1 cellular context compared by ENCODE assay signal in the genomic region with DNA sequence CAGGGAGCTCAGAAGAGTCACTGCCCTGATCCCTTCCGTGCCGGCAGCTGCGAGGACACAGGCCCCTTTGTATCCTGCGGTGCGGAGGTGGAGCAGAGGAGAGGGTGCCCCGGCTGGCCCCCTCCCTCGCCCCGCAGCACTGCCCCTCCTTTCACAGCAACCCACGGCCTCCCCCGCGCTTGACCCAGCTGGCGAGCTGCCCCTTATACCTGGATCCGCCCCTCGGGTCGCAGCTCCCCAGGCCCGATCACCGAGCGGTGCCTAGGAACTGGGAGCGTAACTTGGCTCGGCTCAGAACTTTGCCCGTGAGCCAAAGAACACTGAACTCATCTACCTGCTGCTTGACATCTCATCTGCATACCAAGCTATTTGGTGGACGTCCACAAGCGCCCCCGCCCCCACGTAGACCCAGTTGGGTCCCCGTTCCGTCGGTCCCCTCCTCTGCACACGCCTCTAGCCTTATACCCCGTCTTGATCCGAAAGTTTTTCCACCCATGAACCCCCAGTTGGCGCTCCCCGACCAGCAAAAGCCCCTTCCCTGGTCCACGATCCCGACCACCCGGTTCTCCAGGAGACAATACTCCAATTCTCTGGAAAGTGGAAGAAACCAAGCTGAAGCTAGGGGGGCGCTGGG.
TF ChIP-seq lines count a peak whose summit lies in the region.

No MANE protein-coding gene starts in this region.

TF ChIP-seq in GM12878, 131 proteins besides CTCF, POLR2A, EP300 and RAD21 (continues in another document):
- TF ChIP-seq ZNF217 (IDR thresholded peaks at IDR 0.05) (no peak), POLR2AphosphoS5 (IDR thresholded peaks at IDR 0.05; ENCODE audit: low read length) (peak; percentile 12; the same call in 1 of the 2 replicates), BACH1 (IDR thresholded peaks at IDR 0.05; ENCODE audit: borderline replicate concordance) (no peak), HCFC1 (IDR thresholded peaks at IDR 0.05; ENCODE audit: low read length) (no peak), HDAC2 (IDR thresholded peaks at IDR 0.05) (no peak), POLR2AphosphoS2 (IDR thresholded peaks at IDR 0.05; ENCODE audit: low read depth, low read length) (peak; percentile 10; the same call in 1 of the 2 replicates), SIN3A (IDR thresholded peaks at IDR 0.05; ENCODE audit: low read depth, low read length) (peak; percentile 74), CBX3 (IDR thresholded peaks at IDR 0.05; ENCODE audit: borderline replicate concordance, low read depth) (no peak), PAX5 (IDR thresholded peaks at IDR 0.05; ENCODE audit: borderline replicate concordance, low read depth, low read length) (no peak), CHD2 (IDR thresholded peaks at IDR 0.05; ENCODE audit: borderline replicate concordance, low read depth, low read length) (no peak), SUPT20H (IDR thresholded peaks at IDR 0.05; ENCODE audit: borderline replicate concordance, control insufficient read depth, low read depth, low read length) (no peak), ZBED1 (IDR thresholded peaks at IDR 0.05; ENCODE audit: borderline replicate concordance) (no peak), NBN (IDR thresholded peaks at IDR 0.05) (no peak), WRNIP1 (IDR thresholded peaks at IDR 0.05; ENCODE audit: borderline replicate concordance, low read depth, low read length) (no peak), ZNF207 (IDR thresholded peaks at IDR 0.05; ENCODE audit: borderline replicate concordance) (no peak), MTA2 (IDR thresholded peaks at IDR 0.05; ENCODE audit: low read depth) (no peak), EED (IDR thresholded peaks at IDR 0.05; ENCODE audit: low read depth) (0 out of 2 replicates have a peak, but pooled peaks have one; percentile 2), SMC3 (IDR thresholded peaks at IDR 0.05; ENCODE audit: borderline replicate concordance, low read length) (no peak), ZNF24 (IDR thresholded peaks at IDR 0.05) (no peak), RB1 (IDR thresholded peaks at IDR 0.05; ENCODE audit: borderline replicate concordance) (no peak), MEF2B (IDR thresholded peaks at IDR 0.05; ENCODE audit: partially characterized antibody, poor library complexity, severe bottlenecking) (no peak), ZNF622 (IDR thresholded peaks at IDR 0.05) (no peak), YBX1 (IDR thresholded peaks at IDR 0.05) (no peak), EGR1 (IDR thresholded peaks at IDR 0.05; ENCODE audit: borderline replicate concordance in 1 of 2, low read depth in 2 of 2, low read length in 2 of 2) (peak in 1 of 2 experiments; percentile 51; a peak in 1 of 3 replicates), CBFB (IDR thresholded peaks at IDR 0.05; ENCODE audit: low read depth) (no peak), SP1 (IDR thresholded peaks at IDR 0.05; ENCODE audit: low read depth, low read length) (no peak), RCOR1 (conservative IDR thresholded peaks at IDR 0.05; ENCODE audit: low read depth, low read length) (no peak), LARP7 (IDR thresholded peaks at IDR 0.05) (peak; percentile 63; the same call in 1 of the 2 replicates), ZSCAN29 (IDR thresholded peaks at IDR 0.05) (no peak), HDGF (IDR thresholded peaks at IDR 0.05) (no peak), GATAD2B (conservative IDR thresholded peaks at IDR 0.05; ENCODE audit: low read depth) (no peak), CHD1 (IDR thresholded peaks at IDR 0.05; ENCODE audit: low read depth, low read length) (no peak), SREBF2 (IDR thresholded peaks at IDR 0.05; ENCODE audit: low read length) (no peak)
- TF ChIP-seq, protein P1, sequence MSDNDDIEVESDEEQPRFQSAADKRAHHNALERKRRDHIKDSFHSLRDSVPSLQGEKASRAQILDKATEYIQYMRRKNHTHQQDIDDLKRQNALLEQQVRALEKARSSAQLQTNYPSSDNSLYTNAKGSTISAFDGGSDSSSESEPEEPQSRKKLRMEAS (IDR thresholded peaks at IDR 0.05; ENCODE audit: low read depth, low read length): no peak
- TF ChIP-seq, protein P2, sequence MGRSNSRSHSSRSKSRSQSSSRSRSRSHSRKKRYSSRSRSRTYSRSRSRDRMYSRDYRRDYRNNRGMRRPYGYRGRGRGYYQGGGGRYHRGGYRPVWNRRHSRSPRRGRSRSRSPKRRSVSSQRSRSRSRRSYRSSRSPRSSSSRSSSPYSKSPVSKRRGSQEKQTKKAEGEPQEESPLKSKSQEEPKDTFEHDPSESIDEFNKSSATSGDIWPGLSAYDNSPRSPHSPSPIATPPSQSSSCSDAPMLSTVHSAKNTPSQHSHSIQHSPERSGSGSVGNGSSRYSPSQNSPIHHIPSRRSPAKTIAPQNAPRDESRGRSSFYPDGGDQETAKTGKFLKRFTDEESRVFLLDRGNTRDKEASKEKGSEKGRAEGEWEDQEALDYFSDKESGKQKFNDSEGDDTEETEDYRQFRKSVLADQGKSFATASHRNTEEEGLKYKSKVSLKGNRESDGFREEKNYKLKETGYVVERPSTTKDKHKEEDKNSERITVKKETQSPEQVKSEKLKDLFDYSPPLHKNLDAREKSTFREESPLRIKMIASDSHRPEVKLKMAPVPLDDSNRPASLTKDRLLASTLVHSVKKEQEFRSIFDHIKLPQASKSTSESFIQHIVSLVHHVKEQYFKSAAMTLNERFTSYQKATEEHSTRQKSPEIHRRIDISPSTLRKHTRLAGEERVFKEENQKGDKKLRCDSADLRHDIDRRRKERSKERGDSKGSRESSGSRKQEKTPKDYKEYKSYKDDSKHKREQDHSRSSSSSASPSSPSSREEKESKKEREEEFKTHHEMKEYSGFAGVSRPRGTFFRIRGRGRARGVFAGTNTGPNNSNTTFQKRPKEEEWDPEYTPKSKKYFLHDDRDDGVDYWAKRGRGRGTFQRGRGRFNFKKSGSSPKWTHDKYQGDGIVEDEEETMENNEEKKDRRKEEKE (IDR thresholded peaks at IDR 0.05): no peak
- TF ChIP-seq, protein P3, sequence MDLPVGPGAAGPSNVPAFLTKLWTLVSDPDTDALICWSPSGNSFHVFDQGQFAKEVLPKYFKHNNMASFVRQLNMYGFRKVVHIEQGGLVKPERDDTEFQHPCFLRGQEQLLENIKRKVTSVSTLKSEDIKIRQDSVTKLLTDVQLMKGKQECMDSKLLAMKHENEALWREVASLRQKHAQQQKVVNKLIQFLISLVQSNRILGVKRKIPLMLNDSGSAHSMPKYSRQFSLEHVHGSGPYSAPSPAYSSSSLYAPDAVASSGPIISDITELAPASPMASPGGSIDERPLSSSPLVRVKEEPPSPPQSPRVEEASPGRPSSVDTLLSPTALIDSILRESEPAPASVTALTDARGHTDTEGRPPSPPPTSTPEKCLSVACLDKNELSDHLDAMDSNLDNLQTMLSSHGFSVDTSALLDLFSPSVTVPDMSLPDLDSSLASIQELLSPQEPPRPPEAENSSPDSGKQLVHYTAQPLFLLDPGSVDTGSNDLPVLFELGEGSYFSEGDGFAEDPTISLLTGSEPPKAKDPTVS (IDR thresholded peaks at IDR 0.05; ENCODE audit: low read depth, low read length): no peak
- TF ChIP-seq, protein P4, sequence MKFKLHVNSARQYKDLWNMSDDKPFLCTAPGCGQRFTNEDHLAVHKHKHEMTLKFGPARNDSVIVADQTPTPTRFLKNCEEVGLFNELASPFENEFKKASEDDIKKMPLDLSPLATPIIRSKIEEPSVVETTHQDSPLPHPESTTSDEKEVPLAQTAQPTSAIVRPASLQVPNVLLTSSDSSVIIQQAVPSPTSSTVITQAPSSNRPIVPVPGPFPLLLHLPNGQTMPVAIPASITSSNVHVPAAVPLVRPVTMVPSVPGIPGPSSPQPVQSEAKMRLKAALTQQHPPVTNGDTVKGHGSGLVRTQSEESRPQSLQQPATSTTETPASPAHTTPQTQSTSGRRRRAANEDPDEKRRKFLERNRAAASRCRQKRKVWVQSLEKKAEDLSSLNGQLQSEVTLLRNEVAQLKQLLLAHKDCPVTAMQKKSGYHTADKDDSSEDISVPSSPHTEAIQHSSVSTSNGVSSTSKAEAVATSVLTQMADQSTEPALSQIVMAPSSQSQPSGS (IDR thresholded peaks at IDR 0.05; ENCODE audit: low read length): no peak
- TF ChIP-seq, protein P5, sequence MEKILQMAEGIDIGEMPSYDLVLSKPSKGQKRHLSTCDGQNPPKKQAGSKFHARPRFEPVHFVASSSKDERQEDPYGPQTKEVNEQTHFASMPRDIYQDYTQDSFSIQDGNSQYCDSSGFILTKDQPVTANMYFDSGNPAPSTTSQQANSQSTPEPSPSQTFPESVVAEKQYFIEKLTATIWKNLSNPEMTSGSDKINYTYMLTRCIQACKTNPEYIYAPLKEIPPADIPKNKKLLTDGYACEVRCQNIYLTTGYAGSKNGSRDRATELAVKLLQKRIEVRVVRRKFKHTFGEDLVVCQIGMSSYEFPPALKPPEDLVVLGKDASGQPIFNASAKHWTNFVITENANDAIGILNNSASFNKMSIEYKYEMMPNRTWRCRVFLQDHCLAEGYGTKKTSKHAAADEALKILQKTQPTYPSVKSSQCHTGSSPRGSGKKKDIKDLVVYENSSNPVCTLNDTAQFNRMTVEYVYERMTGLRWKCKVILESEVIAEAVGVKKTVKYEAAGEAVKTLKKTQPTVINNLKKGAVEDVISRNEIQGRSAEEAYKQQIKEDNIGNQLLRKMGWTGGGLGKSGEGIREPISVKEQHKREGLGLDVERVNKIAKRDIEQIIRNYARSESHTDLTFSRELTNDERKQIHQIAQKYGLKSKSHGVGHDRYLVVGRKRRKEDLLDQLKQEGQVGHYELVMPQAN (conservative IDR thresholded peaks at IDR 0.05): peak; percentile 65; the same call in 1 of the 2 replicates
- TF ChIP-seq, protein P6, sequence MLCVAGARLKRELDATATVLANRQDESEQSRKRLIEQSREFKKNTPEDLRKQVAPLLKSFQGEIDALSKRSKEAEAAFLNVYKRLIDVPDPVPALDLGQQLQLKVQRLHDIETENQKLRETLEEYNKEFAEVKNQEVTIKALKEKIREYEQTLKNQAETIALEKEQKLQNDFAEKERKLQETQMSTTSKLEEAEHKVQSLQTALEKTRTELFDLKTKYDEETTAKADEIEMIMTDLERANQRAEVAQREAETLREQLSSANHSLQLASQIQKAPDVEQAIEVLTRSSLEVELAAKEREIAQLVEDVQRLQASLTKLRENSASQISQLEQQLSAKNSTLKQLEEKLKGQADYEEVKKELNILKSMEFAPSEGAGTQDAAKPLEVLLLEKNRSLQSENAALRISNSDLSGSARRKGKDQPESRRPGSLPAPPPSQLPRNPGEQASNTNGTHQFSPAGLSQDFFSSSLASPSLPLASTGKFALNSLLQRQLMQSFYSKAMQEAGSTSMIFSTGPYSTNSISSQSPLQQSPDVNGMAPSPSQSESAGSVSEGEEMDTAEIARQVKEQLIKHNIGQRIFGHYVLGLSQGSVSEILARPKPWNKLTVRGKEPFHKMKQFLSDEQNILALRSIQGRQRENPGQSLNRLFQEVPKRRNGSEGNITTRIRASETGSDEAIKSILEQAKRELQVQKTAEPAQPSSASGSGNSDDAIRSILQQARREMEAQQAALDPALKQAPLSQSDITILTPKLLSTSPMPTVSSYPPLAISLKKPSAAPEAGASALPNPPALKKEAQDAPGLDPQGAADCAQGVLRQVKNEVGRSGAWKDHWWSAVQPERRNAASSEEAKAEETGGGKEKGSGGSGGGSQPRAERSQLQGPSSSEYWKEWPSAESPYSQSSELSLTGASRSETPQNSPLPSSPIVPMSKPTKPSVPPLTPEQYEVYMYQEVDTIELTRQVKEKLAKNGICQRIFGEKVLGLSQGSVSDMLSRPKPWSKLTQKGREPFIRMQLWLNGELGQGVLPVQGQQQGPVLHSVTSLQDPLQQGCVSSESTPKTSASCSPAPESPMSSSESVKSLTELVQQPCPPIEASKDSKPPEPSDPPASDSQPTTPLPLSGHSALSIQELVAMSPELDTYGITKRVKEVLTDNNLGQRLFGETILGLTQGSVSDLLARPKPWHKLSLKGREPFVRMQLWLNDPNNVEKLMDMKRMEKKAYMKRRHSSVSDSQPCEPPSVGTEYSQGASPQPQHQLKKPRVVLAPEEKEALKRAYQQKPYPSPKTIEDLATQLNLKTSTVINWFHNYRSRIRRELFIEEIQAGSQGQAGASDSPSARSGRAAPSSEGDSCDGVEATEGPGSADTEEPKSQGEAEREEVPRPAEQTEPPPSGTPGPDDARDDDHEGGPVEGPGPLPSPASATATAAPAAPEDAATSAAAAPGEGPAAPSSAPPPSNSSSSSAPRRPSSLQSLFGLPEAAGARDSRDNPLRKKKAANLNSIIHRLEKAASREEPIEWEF (IDR thresholded peaks at IDR 0.05; ENCODE audit: insufficient replicate concordance, low read depth, low read length): no peak
- TF ChIP-seq, protein P7, sequence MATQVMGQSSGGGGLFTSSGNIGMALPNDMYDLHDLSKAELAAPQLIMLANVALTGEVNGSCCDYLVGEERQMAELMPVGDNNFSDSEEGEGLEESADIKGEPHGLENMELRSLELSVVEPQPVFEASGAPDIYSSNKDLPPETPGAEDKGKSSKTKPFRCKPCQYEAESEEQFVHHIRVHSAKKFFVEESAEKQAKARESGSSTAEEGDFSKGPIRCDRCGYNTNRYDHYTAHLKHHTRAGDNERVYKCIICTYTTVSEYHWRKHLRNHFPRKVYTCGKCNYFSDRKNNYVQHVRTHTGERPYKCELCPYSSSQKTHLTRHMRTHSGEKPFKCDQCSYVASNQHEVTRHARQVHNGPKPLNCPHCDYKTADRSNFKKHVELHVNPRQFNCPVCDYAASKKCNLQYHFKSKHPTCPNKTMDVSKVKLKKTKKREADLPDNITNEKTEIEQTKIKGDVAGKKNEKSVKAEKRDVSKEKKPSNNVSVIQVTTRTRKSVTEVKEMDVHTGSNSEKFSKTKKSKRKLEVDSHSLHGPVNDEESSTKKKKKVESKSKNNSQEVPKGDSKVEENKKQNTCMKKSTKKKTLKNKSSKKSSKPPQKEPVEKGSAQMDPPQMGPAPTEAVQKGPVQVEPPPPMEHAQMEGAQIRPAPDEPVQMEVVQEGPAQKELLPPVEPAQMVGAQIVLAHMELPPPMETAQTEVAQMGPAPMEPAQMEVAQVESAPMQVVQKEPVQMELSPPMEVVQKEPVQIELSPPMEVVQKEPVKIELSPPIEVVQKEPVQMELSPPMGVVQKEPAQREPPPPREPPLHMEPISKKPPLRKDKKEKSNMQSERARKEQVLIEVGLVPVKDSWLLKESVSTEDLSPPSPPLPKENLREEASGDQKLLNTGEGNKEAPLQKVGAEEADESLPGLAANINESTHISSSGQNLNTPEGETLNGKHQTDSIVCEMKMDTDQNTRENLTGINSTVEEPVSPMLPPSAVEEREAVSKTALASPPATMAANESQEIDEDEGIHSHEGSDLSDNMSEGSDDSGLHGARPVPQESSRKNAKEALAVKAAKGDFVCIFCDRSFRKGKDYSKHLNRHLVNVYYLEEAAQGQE (IDR thresholded peaks at IDR 0.05; ENCODE audit: low read depth, low read length): no peak
